11 cellular contexts compared by ENCODE assay signal in genomic region chr5:6449465-6450158, GRCh38. TPM values are rescaled to one million over a fixed set of nuclear protein-coding genes. Genes with fewer than 3 reads are reported as not detected.
DNase-seq lines count a peak whose midpoint lies in the region; FAIRE-seq and TF ChIP-seq lines count a peak whose summit lies in the region.
"Had no signal": no experiment of that assay in that cellular context is flagged by ENCODE, and none has a peak within 500 bp of the region (broad histone marks: within the 10 kb centered on the region; RNA-seq: fewer than 3 reads in every experiment).

No MANE protein-coding gene starts in this region.

- H3K9me3 Mint-ChIP-seq in activated naive CD4-positive, alpha-beta T cell treated with anti-CD3 and anti-CD28 coated beads, Interleukin-2, amount 50 U/mL, for 24 hours = no peaks in the 10 kb centered on the region
- no peaks in the 10 kb centered on the region for H3K9me3 Mint-ChIP-seq in activated T-helper 2 cell treated with anti-CD3 and anti-CD28 coated beads, Interferon-gamma antibody, Interleukin-2, Interleukin-4, amounts not matched to agents 10 μg/mL and 5 μg/mL and 100 μg/mL, durations not matched to agents 14 hours and 24 hours and 36 hours

- TF ChIP-seq CTCF in tibial nerve (IDR thresholded peaks at IDR 0.05) (no peak), D721Med (IDR thresholded peaks at IDR 0.05; ENCODE audit: insufficient read depth, missing control alignments) (no peak)

- H3K36me3 Mint-ChIP-seq in activated naive CD4-positive, alpha-beta T cell treated with anti-CD3 and anti-CD28 coated beads, Interleukin-2, amount 50 U/mL, for 24 hours = no peaks in the 10 kb centered on the region
- H3K36me3 Mint-ChIP-seq in activated T-helper 2 cell treated with anti-CD3 and anti-CD28 coated beads, Interferon-gamma antibody, Interleukin-2, Interleukin-4, amounts not matched to agents 10 μg/mL and 5 μg/mL and 100 μg/mL, durations not matched to agents 14 hours and 24 hours and 36 hours (ENCODE audit: low read depth) = no peaks in the 10 kb centered on the region

- H3K27me3 ChIP-seq in tibial nerve = peaks cover 0 to 34% of the 10 kb centered on the region in 2 donors

- no peaks in the 10 kb centered on the region for H3K36me3 ChIP-seq in mesodermal cell (ENCODE audit: control insufficient read depth, insufficient read depth, low read length)
- no peaks in the 10 kb centered on the region for H3K36me3 ChIP-seq in tibial nerve

- intact Hi-C loops in activated T-helper 2 cell treated with anti-CD3 and anti-CD28 coated beads, Interferon-gamma antibody, Interleukin-2, Interleukin-4, amounts not matched to agents 10 μg/mL and 5 μg/mL and 100 μg/mL, durations not matched to agents 14 hours and 24 hours and 36 hours (cut with micrococcal nuclease) = no loop called here

- peaks cover 11% of the 10 kb centered on the region for H3K4me1 Mint-ChIP-seq in activated naive CD4-positive, alpha-beta T cell treated with anti-CD3 and anti-CD28 coated beads, Interleukin-2, amount 50 U/mL, for 24 hours
- peaks cover 2% of the 10 kb centered on the region for H3K4me1 Mint-ChIP-seq in activated T-helper 2 cell treated with anti-CD3 and anti-CD28 coated beads, Interferon-gamma antibody, Interleukin-2, Interleukin-4, amounts not matched to agents 10 μg/mL and 5 μg/mL and 100 μg/mL, durations not matched to agents 14 hours and 24 hours and 36 hours (ENCODE audit: low read depth)

- H3K4me3 ChIP-seq in mesodermal cell (ENCODE audit: extremely low read depth, insufficient read depth, low read length, poor library complexity, severe bottlenecking) (peak overlapping the region; percentile 36), tibial nerve (peak overlapping the region in 3 of 4 donors; percentile 21 to 52 (median 32))

- H3K27ac ChIP-seq in mesodermal cell (ENCODE audit: low read depth, low read length, severe bottlenecking) = no peak overlapping the region
- H3K27ac ChIP-seq in tibial nerve = no peak overlapping the region

- FAIRE-seq in D721Med (lab: Jason Lieb, UNC) = no peak
- FAIRE-seq: GM19239 had no signal

- no peak overlapping the region for H3K27ac Mint-ChIP-seq in activated naive CD4-positive, alpha-beta T cell treated with anti-CD3 and anti-CD28 coated beads, Interleukin-2, amount 50 U/mL, for 24 hours
- H3K27ac Mint-ChIP-seq in activated T-helper 2 cell treated with anti-CD3 and anti-CD28 coated beads, Interferon-gamma antibody, Interleukin-2, Interleukin-4, amounts not matched to agents 10 μg/mL and 5 μg/mL and 100 μg/mL, durations not matched to agents 14 hours and 24 hours and 36 hours = no peak overlapping the region

- H3K27me3 Mint-ChIP-seq in activated naive CD4-positive, alpha-beta T cell treated with anti-CD3 and anti-CD28 coated beads, Interleukin-2, amount 50 U/mL, for 24 hours = peaks cover 36% of the 10 kb centered on the region
- H3K27me3 Mint-ChIP-seq in activated T-helper 2 cell treated with anti-CD3 and anti-CD28 coated beads, Interferon-gamma antibody, Interleukin-2, Interleukin-4, amounts not matched to agents 10 μg/mL and 5 μg/mL and 100 μg/mL, durations not matched to agents 14 hours and 24 hours and 36 hours (ENCODE audit: low read depth) = peaks cover 49% of the 10 kb centered on the region

- DNase-seq in activated naive CD4-positive, alpha-beta T cell treated with Interleukin-2 at 50 U/mL for 16 hours = no peak
- DNase-seq in activated T-helper 2 cell treated with anti-CD3 and anti-CD28 coated beads, Interferon-gamma antibody, Interleukin-2, Interleukin-4, amounts not matched to agents 10 μg/mL and 5 μg/mL and 100 μg/mL, durations not matched to agents 14 hours and 24 hours and 36 hours (ENCODE audit: low spot score) = no peak
- no peak for DNase-seq in tibial nerve (ENCODE audit: low spot score in 2 of 2)
- DNase-seq in germinal center (ENCODE audit: low spot score) = no peak
- no peak for DNase-seq in D721Med (ENCODE audit: insufficient read length, low spot score)
- DNase-seq in superior temporal gyrus (ENCODE audit: extremely low spot score) = no peak
- DNase-seq: activated CD4-positive, alpha-beta T cell treated with anti-CD3 and anti-CD28 coated beads for 4 hours; DND-41 had no signal

- H3K4me3 Mint-ChIP-seq in activated naive CD4-positive, alpha-beta T cell treated with anti-CD3 and anti-CD28 coated beads, Interleukin-2, amount 50 U/mL, for 24 hours = peak overlapping the region; percentile 82
- peak overlapping the region; percentile 79 for H3K4me3 Mint-ChIP-seq in activated T-helper 2 cell treated with anti-CD3 and anti-CD28 coated beads, Interferon-gamma antibody, Interleukin-2, Interleukin-4, amounts not matched to agents 10 μg/mL and 5 μg/mL and 100 μg/mL, durations not matched to agents 14 hours and 24 hours and 36 hours (ENCODE audit: low read depth)

- H3K9me3 ChIP-seq in mesodermal cell (ENCODE audit: control insufficient read depth, low read length) (no peaks in the 10 kb centered on the region), tibial nerve (no peaks in the 10 kb centered on the region)

- 21 to 28% methylated on average over 5 to 8 of the region's 15 CpGs for WGBS in mesodermal cell (ENCODE audit: insufficient coverage in 2 of 2), 2 experiments
- 20 to 22% methylated on average over 15 of the region's 15 CpGs for WGBS in tibial nerve, 2 donors

- no peak for TF ChIP-seq EP300 in tibial nerve (IDR thresholded peaks at IDR 0.05)

- H3K4me1 ChIP-seq in mesodermal cell (ENCODE audit: control insufficient read depth, insufficient read depth, low read length, poor library complexity, severe bottlenecking) = no peaks in the 10 kb centered on the region
- H3K4me1 ChIP-seq in tibial nerve = peaks cover 0 to 14% (median 0%) of the 10 kb centered on the region in 4 donors

- no peak for TF ChIP-seq POLR2A in tibial nerve (IDR thresholded peaks at IDR 0.05)

RNA-seq across cellular contexts. Expression of gene UBE2QL1, which starts 1.0 kb away (rescaled TPM):
- total RNA-seq in activated T-helper 2 cell treated with anti-CD3 and anti-CD28 coated beads, Interferon-gamma antibody, Interleukin-2, Interleukin-4, amounts not matched to agents 10 μg/mL and 5 μg/mL and 100 μg/mL, durations not matched to agents 14 hours and 24 hours and 36 hours = 0.67 and 0.68 TPM in 2 replicates
- 2.0 TPM for polyA plus RNA-seq in mesodermal cell (2013, experiment 1 of 2)
- 0.91 TPM for polyA plus RNA-seq in mesodermal cell (2013, experiment 2 of 2)
- 1 to 10 TPM in 1 of 4 donors, under 1 TPM in 3; 0.22 to 1.0 (median 0.50) TPM for total RNA-seq in tibial nerve
